ENCODE assay signal across 9 cellular contexts in genomic region chr19:49057636-49058234, GRCh38. TPM values are rescaled to one million over a fixed set of nuclear protein-coding genes. Genes with fewer than 3 reads are reported as not detected.
DNase-seq lines count a peak whose midpoint lies in the region; ATAC-seq, FAIRE-seq and TF ChIP-seq lines count a peak whose summit lies in the region.
"Had no signal": no experiment of that assay in that cellular context is flagged by ENCODE, and none has a peak within 500 bp of the region (broad histone marks: within the 10 kb centered on the region; RNA-seq: fewer than 3 reads in every experiment).

Gene CGB7, minus strand, starts transcription at chr19:49057749. Its CDS starts 2,374 bp downstream, at chr19:49055375.

- H3K27ac ChIP-seq in A549: peak within 1 kb of the TSS; percentile 64 to 87; a peak in 5 of 6 replicates
- H3K27ac ChIP-seq in H1 (ENCODE audit: low read depth, low read length): no peak within 1 kb of the TSS

- CTCF ChIA-PET in A549 (lab: Yijun Ruan, JAX) (interaction anchor here (0.8 to 7.3 kb wide), 6 partner anchors 9 to 65 kb away, joined by 3 to 96 read pairs (median 16); partner anchors contain the start of genes GYS1, KCNA7 and RUVBL2), H1 (lab: Charles Lee; ENCODE audit: partially characterized antibody) (interaction anchor here (0.6 to 1.3 kb wide), 8 partner anchors 12 to 160 kb away, joined by 3 to 6 read pairs (median 4); partner anchors contain the start of gene KCNA7)

- TF ChIP-seq POLR2A in A549 (IDR thresholded peaks at IDR 0.05; ENCODE audit: low read length) (no peak), H1 (IDR thresholded peaks at IDR 0.05; ENCODE audit: control extremely low read depth in 1 of 2, low read depth in 2 of 2, low read length in 2 of 2) (no peak)

- ATAC-seq in A549: peak; percentile 27 to 74; a peak in 3 of 6 replicates
- ATAC-seq in stimulated activated naive CD8-positive, alpha-beta T cell treated with anti-CD3 and anti-CD28 coated beads, Interleukin-15, amount 100 ng/mL, for 72 hours: no peak

- no peak within 1 kb of the TSS; the same call in 1 of the 2 replicates for H4K8ac ChIP-seq in H1 (ENCODE audit: extremely low read depth, insufficient read depth, low read length)

- H3K27ac Mint-ChIP-seq in HFFc6: peak within 1 kb of the TSS; percentile 81
- H3K27ac Mint-ChIP-seq in stimulated activated naive CD8-positive, alpha-beta T cell treated with anti-CD3 and anti-CD28 coated beads, Interleukin-15, amount 100 ng/mL, for 72 hours: no peak within 1 kb of the TSS

- peak within 1 kb of the TSS; percentile 90 for H3K4me3 Mint-ChIP-seq in HFFc6
- H3K4me3 Mint-ChIP-seq in stimulated activated naive CD8-positive, alpha-beta T cell treated with anti-CD3 and anti-CD28 coated beads, Interleukin-15, amount 100 ng/mL, for 72 hours: peak within 1 kb of the TSS; percentile 78 to 85

- H2BK12ac ChIP-seq in H1 (ENCODE audit: low read depth, low read length): no peak within 1 kb of the TSS

- FAIRE-seq in A549 (lab: Jason Lieb, UNC) (no peak), H1 (lab: Jason Lieb, UNC) (no peak)
- FAIRE-seq: endometrium had no signal

- H3K9me3 ChIP-seq in A549 (no peaks in the 10 kb centered on the region), H1 (ENCODE audit: insufficient read depth in 2 of 2, low read depth in 1 of 2, low read length in 1 of 2) (no peaks in the 10 kb centered on the region)

- H2BK120ac ChIP-seq in H1 (replicated peaks; ENCODE audit: low read depth, low read length): no peak within 1 kb of the TSS

- H3K27me3 ChIP-seq in H1 (replicated peaks in 1 of 4; ENCODE audit: control insufficient read depth in 3 of 4, extremely low read depth in 1 of 4, insufficient read depth in 3 of 4, low read length in 3 of 4): peaks cover 10 to 48% (median 44%) of the 10 kb centered on the region in 4 experiments

- no peaks in the 10 kb centered on the region for H3K79me2 ChIP-seq in H1 (ENCODE audit: control insufficient read depth in 1 of 2, insufficient read depth in 2 of 2, low read length in 2 of 2)

- H3K27me3 Mint-ChIP-seq in HFFc6 (ENCODE audit: insufficient read depth): peaks cover 4% of the 10 kb centered on the region
- peaks cover 73% of the 10 kb centered on the region for H3K27me3 Mint-ChIP-seq in stimulated activated naive CD8-positive, alpha-beta T cell treated with anti-CD3 and anti-CD28 coated beads, Interleukin-15, amount 100 ng/mL, for 72 hours

- no peak within 1 kb of the TSS; a peak in 1 of 7 replicates for H3K9ac ChIP-seq in H1 (replicated peaks in 1 of 4; ENCODE audit: extremely low read depth in 1 of 4, low read depth in 3 of 4, low read length in 3 of 4)

- H3K4ac ChIP-seq in H1 (replicated peaks; ENCODE audit: insufficient read length, low read depth, low read length): no peak within 1 kb of the TSS

- H3K36me3 ChIP-seq in H1 (ENCODE audit: control insufficient read depth in 2 of 4, insufficient read depth in 4 of 4, low read length in 3 of 4): no peaks in the 10 kb centered on the region

- POLR2A ChIA-PET in A549 (lab: Yijun Ruan, JAX): interaction anchor here (1.5 kb wide), 1 partner anchor 39 kb away, joined by 4 read pairs; no protein-coding TSS in a partner anchor
- POLR2A ChIA-PET in H1 (lab: Charles Lee; ENCODE audit: partially characterized antibody): interaction anchor here (0.6 to 2.1 kb wide), 3 partner anchors 10 to 1397 kb away, joined by 3 to 6 read pairs (median 4); no protein-coding TSS in a partner anchor

- H3K9me3 Mint-ChIP-seq in HFFc6: no peaks in the 10 kb centered on the region
- H3K9me3 Mint-ChIP-seq in stimulated activated naive CD8-positive, alpha-beta T cell treated with anti-CD3 and anti-CD28 coated beads, Interleukin-15, amount 100 ng/mL, for 72 hours: no peaks in the 10 kb centered on the region

- no peak within 1 kb of the TSS; the same call in none of the 2 replicates for H3K18ac ChIP-seq in H1 (ENCODE audit: extremely low read depth, low read length)

- DNase-seq in A549 (ENCODE audit: low read depth in 1 of 2, low spot score in 1 of 2) (peak; percentile 57 to 77), HFFc6 (peak; percentile 39), H1 (ENCODE audit: low read depth in 1 of 2, low spot score in 2 of 2) (peak in 1 of 2 experiments; percentile 92), lung microvascular endothelial cell (ENCODE audit: low read depth in 2 of 2) (peak; percentile 25 to 33), RKO (ENCODE audit: low spot score) (no peak), MV-4-11 (lab: John Stamatoyannopoulos, UW) (no peak)
- DNase-seq in activated CD4-positive, CD25-positive, alpha-beta regulatory T cell treated with anti-CD3 and anti-CD28 coated beads, Interleukin-2, amount 50 U/mL, for 72 hours: peak; percentile 40
- peak in 1 of 2 donors; percentile 23 for DNase-seq in stimulated activated naive CD8-positive, alpha-beta T cell treated with anti-CD3 and anti-CD28 coated beads, Interleukin-15, amount 100 ng/mL, for 72 hours

- no peak within 1 kb of the TSS for H3K23ac ChIP-seq in H1 (ENCODE audit: insufficient read length)

- no peak within 1 kb of the TSS for H2AK5ac ChIP-seq in H1 (ENCODE audit: low read depth, low read length)

- H3K4me3 ChIP-seq in A549: peak within 1 kb of the TSS; percentile 54
- H3K4me3 ChIP-seq in H1 (ENCODE audit: extremely low read depth in 1 of 4, insufficient read depth in 2 of 4, low read depth in 3 of 4, low read length in 4 of 4): peak within 1 kb of the TSS; percentile 36 to 64 (median 50)

- H3K4me2 ChIP-seq in A549: peak within 1 kb of the TSS; percentile 85
- H3K4me2 ChIP-seq in H1 (ENCODE audit: insufficient read depth in 1 of 2, low read depth in 2 of 2, low read length in 2 of 2): peak within 1 kb of the TSS; percentile 80 to 83

- H4K91ac ChIP-seq in H1 (replicated peaks; ENCODE audit: insufficient read length, low read length): no peak within 1 kb of the TSS

- peaks cover 11% of the 10 kb centered on the region for H3K4me1 ChIP-seq in A549
- H3K4me1 ChIP-seq in H1 (replicated peaks in 1 of 4; ENCODE audit: control insufficient read depth in 3 of 4, insufficient read depth in 4 of 4, low read length in 3 of 4): peaks cover 0 to 11% (median 9%) of the 10 kb centered on the region in 4 experiments; a peak in 6 of 7 replicates

- H2AFZ ChIP-seq in H1 (ENCODE audit: low read length): peak within 1 kb of the TSS; percentile 33; the same call in 1 of the 2 replicates

- WGBS in A549 (ENCODE audit: missing lambda C conversion rate): 53% methylated on average over 34 of the region's 38 CpGs
- 14% methylated on average over 31 of the region's 38 CpGs; no CpG with 5 or more reads in 1 of the 2 experiments for WGBS in H1 (ENCODE audit: extremely low coverage in 1 of 2, insufficient coverage in 1 of 2, insufficient read length in 1 of 2, insufficient replicate concordance in 2 of 2, low coverage in 1 of 2, low lambda C conversion rate in 2 of 2, missing lambda C conversion rate in 1 of 2), 2 experiments

- H2BK5ac ChIP-seq in H1 (ENCODE audit: low read depth, low read length): no peak within 1 kb of the TSS

- peaks cover 28% of the 10 kb centered on the region for H3K4me1 Mint-ChIP-seq in HFFc6 (ENCODE audit: low read depth)
- H3K4me1 Mint-ChIP-seq in stimulated activated naive CD8-positive, alpha-beta T cell treated with anti-CD3 and anti-CD28 coated beads, Interleukin-15, amount 100 ng/mL, for 72 hours: peaks cover 25% of the 10 kb centered on the region

- H2BK20ac ChIP-seq in H1 (ENCODE audit: low read length): no peak within 1 kb of the TSS

- no peaks in the 10 kb centered on the region for H3K79me1 ChIP-seq in H1 (ENCODE audit: low read depth, low read length)

- H3K36me3 Mint-ChIP-seq in HFFc6 (ENCODE audit: low read depth): peaks cover 10% of the 10 kb centered on the region

- peaks cover 0 to 2% of the 10 kb centered on the region in 2 experiments for H4K20me1 ChIP-seq in H1 (replicated peaks in 1 of 2; ENCODE audit: control insufficient read depth in 1 of 2, insufficient read depth in 2 of 2, low read length in 2 of 2)

- TF ChIP-seq EP300 in A549 (IDR thresholded peaks at IDR 0.05) (no peak), H1 (IDR thresholded peaks at IDR 0.05; ENCODE audit: borderline replicate concordance in 1 of 2, low read depth in 2 of 2, low read length in 2 of 2) (no peak)

- no peak for TF ChIP-seq CTCF in A549 (IDR thresholded peaks at IDR 0.05)
- no peak; the same call in 1 of the 2 replicates for TF ChIP-seq CTCF in HFFc6 (IDR thresholded peaks at IDR 0.05)
- no peak for TF ChIP-seq CTCF in H1 (IDR thresholded peaks at IDR 0.05; ENCODE audit: control extremely low read depth in 1 of 3, insufficient read depth in 1 of 3, low read depth in 1 of 3, low read length in 3 of 3)

- H3K56ac ChIP-seq in H1 (replicated peaks; ENCODE audit: insufficient read length, low read depth, low read length): no peak within 1 kb of the TSS

- no peak for TF ChIP-seq RAD21 in A549 (conservative IDR thresholded peaks at IDR 0.05 in 1 of 2, IDR thresholded peaks at IDR 0.05 in 1 of 2)
- no peak for TF ChIP-seq RAD21 in H1 (IDR thresholded peaks at IDR 0.05 in 1 of 2, conservative IDR thresholded peaks at IDR 0.05 in 1 of 2; ENCODE audit: low read depth in 2 of 2, low read length in 2 of 2)

- no peak within 1 kb of the TSS for H2BK15ac ChIP-seq in H1 (ENCODE audit: low read length)

- H4K5ac ChIP-seq in H1 (ENCODE audit: insufficient read length, low read depth, low read length): no peak within 1 kb of the TSS

- peaks cover 6% of the 10 kb centered on the region; the same call in 1 of the 2 replicates for H3K23me2 ChIP-seq in H1 (ENCODE audit: low read depth, low read length)

- no peak within 1 kb of the TSS for H3K14ac ChIP-seq in H1 (ENCODE audit: insufficient read length)

TF ChIP-seq in A549, 52 proteins besides CTCF, POLR2A, EP300 and RAD21 (continues in another document):
- no peak for TF ChIP-seq RFX5 (IDR thresholded peaks at IDR 0.05)

TF ChIP-seq in H1, 55 proteins besides CTCF, POLR2A, EP300 and RAD21 (continues in another document):
- TF ChIP-seq POU5F1 (IDR thresholded peaks at IDR 0.05; ENCODE audit: low read depth, low read length): no peak

RNA-seq across cellular contexts. Expression of gene CGB7, which starts in this region (rescaled TPM):
- polyA plus RNA-seq in A549 (2011; rRNA removed) (0.34 and 0.56 TPM in 2 replicates), A549 (2017; fragmentation: RNase III; extraction: RNeasy Plus Mini Kit Qiagen cat#74134 plus additional on column Dnase treatment) (0.63 to 0.88 TPM (median 0.79 TPM) in 3 replicates), H1 (2011; rRNA removed) (2.2 and 3.8 TPM in 2 replicates)
- 0.78 and 0.89 TPM in 2 replicates for polyA plus RNA-seq in A549 (2012; cell fraction: cytosol; rRNA removed)
- 5.6 and 5.8 TPM in 2 replicates for polyA plus RNA-seq in A549 (2012; cell fraction: nucleus; rRNA removed)
- 0.74 and 0.88 TPM in 2 replicates for polyA minus RNA-seq in A549 (2011; rRNA and poly(A)+ RNA removed)
- total RNA-seq in HFFc6 (2021; fragmentation: NEBNext Ultra II Directional; extraction: Animal tissue kit (Norgen Biotek cat#: 25700)): 1 to 10 TPM in 4 of 6 experiments, under 1 TPM in 2; 0.36 to 2.2 (median 2.1) TPM
- 0.52 and 1.2 TPM in 2 replicates for total RNA-seq in H1 (2021; fragmentation: NEBNext Ultra II Directional; extraction: Animal tissue kit (Norgen Biotek cat#: 25700))
- polyA plus RNA-seq in H1 (2011; cell fraction: cytosol; rRNA removed): 3.5 TPM
- polyA plus RNA-seq in H1 (2011; cell fraction: nucleus; rRNA removed): 21.3 TPM
- 0.40 to 2.9 TPM (median 1.7 TPM) in 4 replicates for polyA plus RNA-seq in H1 (2012, experiment 1 of 2)
- 0.87 TPM for polyA plus RNA-seq in H1 (2012, experiment 2 of 2)
- polyA plus RNA-seq in H1 (2013, experiment 1 of 2): 1.1 TPM
- polyA plus RNA-seq in H1 (2013, experiment 2 of 2): 1.1 TPM
- polyA minus RNA-seq in H1 (2011; rRNA and poly(A)+ RNA removed): 0.29 and 0.57 TPM in 2 replicates
- not detected for polyA minus RNA-seq in H1 (2011; cell fraction: cytosol; rRNA and poly(A)+ RNA removed)
- polyA minus RNA-seq in H1 (2011; cell fraction: nucleus; rRNA and poly(A)+ RNA removed): 1.3 TPM
- total RNA-seq in lung microvascular endothelial cell: 0.22 TPM in 1 of 2 replicates, not detected in the other

Comparison
In these comparisons a context has a peak if more than half of its experiments do, and no peak if none do; other contexts are left out.
1. Peak in DNase-seq in lung microvascular endothelial cell; RNA of the gene not detected or under 1 TPM.
2. DNase-seq: peak in A549 (2 of 2), HFFc6 (single experiment) and activated CD4-positive, CD25-positive, alpha-beta regulatory T cell treated with anti-CD3 and anti-CD28 coated beads, Interleukin-2, amount 50 U/mL, for 72 hours (single experiment); none in RKO (single experiment) and MV-4-11 (single experiment).